8 cellular contexts compared by ENCODE assay signal in genomic region chr5:91381774-91382492, GRCh38. TPM values are rescaled to one million over a fixed set of nuclear protein-coding genes. Genes with fewer than 3 reads are reported as not detected.
DNase-seq lines count a peak whose midpoint lies in the region; TF ChIP-seq lines count a peak whose summit lies in the region.

No MANE protein-coding gene starts in this region.

- H3K27ac ChIP-seq in OCI-LY3 (ENCODE audit: low read length) (peak overlapping the region; percentile 97), esophagus (ENCODE audit: low read depth in 2 of 2, low read length in 1 of 2) (peak overlapping the region; percentile 93 to 95), muscle layer of colon (ENCODE audit: low read depth, low read length) (peak overlapping the region; percentile 100)

- H3K9ac ChIP-seq in OCI-LY3 (ENCODE audit: low read length) (peak overlapping the region; percentile 83), muscle layer of colon (ENCODE audit: low read length) (peak overlapping the region; percentile 98)

- H3K4me1 ChIP-seq in OCI-LY3 (ENCODE audit: low read length), result peaks cover 11% of the 10 kb centered on the region
- H3K4me1 ChIP-seq in esophagus (ENCODE audit: control insufficient read depth in 2 of 2, insufficient read depth in 2 of 2, low read length in 1 of 2), result no peaks in the 10 kb centered on the region
- peaks cover 23% of the 10 kb centered on the region for H3K4me1 ChIP-seq in muscle layer of colon (ENCODE audit: insufficient read depth, low read length)

- peak; percentile 54 for DNase-seq in NCI-H2107 treated with DMSO at 0.1 percent for 48 hours (lab: John Stamatoyannopoulos, UW; ENCODE audit: unreplicated experiment)
- no peak for DNase-seq in NCI-H2107 (lab: John Stamatoyannopoulos, UW)
- peak; percentile 85 for DNase-seq in HT1080 (ENCODE audit: low read depth)
- DNase-seq in activated T-cell treated with anti-CD3 and anti-CD28 coated beads for 48 hours (ENCODE audit: low read depth), result peak; percentile 38
- peak; percentile 72 for DNase-seq in stimulated activated CD8-positive, alpha-beta memory T cell treated with anti-CD3 and anti-CD28 coated beads, Interleukin-4, amount 100 ng/mL, for 48 hours

- H3K4me3 ChIP-seq in OCI-LY3 (ENCODE audit: low read length), result peak overlapping the region; percentile 96
- peak overlapping the region; percentile 60 to 99 for H3K4me3 ChIP-seq in esophagus (ENCODE audit: low read depth in 1 of 2, low read length in 2 of 2)
- peak overlapping the region; percentile 95 to 98 for H3K4me3 ChIP-seq in muscle layer of colon (ENCODE audit: low read depth in 1 of 2, low read length in 2 of 2)

- H3K27me3 ChIP-seq in OCI-LY3 (ENCODE audit: low read depth, low read length) (no peaks in the 10 kb centered on the region), esophagus (ENCODE audit: control insufficient read depth in 1 of 2, insufficient read depth in 2 of 2, low read length in 2 of 2) (no peaks in the 10 kb centered on the region), muscle layer of colon (ENCODE audit: control insufficient read depth in 1 of 2, insufficient read depth in 2 of 2, low read length in 2 of 2) (no peaks in the 10 kb centered on the region)

- H3K9me3 ChIP-seq in OCI-LY3 (ENCODE audit: insufficient read depth, low read length) (no peaks in the 10 kb centered on the region), esophagus (ENCODE audit: control insufficient read depth in 2 of 2, insufficient read depth in 1 of 2, low read depth in 1 of 2, low read length in 1 of 2) (no peaks in the 10 kb centered on the region), muscle layer of colon (ENCODE audit: low read length) (no peaks in the 10 kb centered on the region)

- H3K79me2 ChIP-seq in OCI-LY3 (ENCODE audit: low read length), result peaks cover 56% of the 10 kb centered on the region

- no peak for TF ChIP-seq CTCF in OCI-LY3 (IDR thresholded peaks at IDR 0.05; ENCODE audit: low read depth, low read length)

- 0 to 1% methylated on average over 11 of the region's 11 CpGs for WGBS in esophagus, 2 donors

- H3K36me3 ChIP-seq in OCI-LY3 (replicated peaks; ENCODE audit: low read depth, low read length) (peaks cover 12% of the 10 kb centered on the region), esophagus (ENCODE audit: control insufficient read depth in 2 of 2, insufficient read depth in 2 of 2, low read length in 1 of 2) (no peaks in the 10 kb centered on the region), muscle layer of colon (ENCODE audit: insufficient read depth, low read length) (peaks cover 4% of the 10 kb centered on the region)

- H2AFZ ChIP-seq in OCI-LY3 (ENCODE audit: low read depth, low read length), result no peak overlapping the region

- peak overlapping the region; percentile 76 for H3K4me2 ChIP-seq in OCI-LY3 (ENCODE audit: low read length)

- no peaks in the 10 kb centered on the region for H4K20me1 ChIP-seq in OCI-LY3 (ENCODE audit: insufficient read depth, low read length)

RNA-seq across cellular contexts. Expression of gene ARRDC3, which starts 1.2 kb away (rescaled TPM):
- 12.7 and 14.1 TPM in 2 replicates for total RNA-seq in HT1080 (2014; rRNA removed; shearing (Covaris generic))
- polyA plus RNA-seq in HT1080 (2015; cell fraction: cytosol; rRNA removed), result 9.9 and 12.6 TPM in 2 replicates
- polyA plus RNA-seq in HT1080 (2015; cell fraction: nucleus; rRNA removed), result 34.4 and 43.8 TPM in 2 replicates
- 10 to 100 TPM; 17.4 to 26.6 TPM for polyA plus RNA-seq in esophagus
